1 cellular context compared by ENCODE assay signal in the genomic region with DNA sequence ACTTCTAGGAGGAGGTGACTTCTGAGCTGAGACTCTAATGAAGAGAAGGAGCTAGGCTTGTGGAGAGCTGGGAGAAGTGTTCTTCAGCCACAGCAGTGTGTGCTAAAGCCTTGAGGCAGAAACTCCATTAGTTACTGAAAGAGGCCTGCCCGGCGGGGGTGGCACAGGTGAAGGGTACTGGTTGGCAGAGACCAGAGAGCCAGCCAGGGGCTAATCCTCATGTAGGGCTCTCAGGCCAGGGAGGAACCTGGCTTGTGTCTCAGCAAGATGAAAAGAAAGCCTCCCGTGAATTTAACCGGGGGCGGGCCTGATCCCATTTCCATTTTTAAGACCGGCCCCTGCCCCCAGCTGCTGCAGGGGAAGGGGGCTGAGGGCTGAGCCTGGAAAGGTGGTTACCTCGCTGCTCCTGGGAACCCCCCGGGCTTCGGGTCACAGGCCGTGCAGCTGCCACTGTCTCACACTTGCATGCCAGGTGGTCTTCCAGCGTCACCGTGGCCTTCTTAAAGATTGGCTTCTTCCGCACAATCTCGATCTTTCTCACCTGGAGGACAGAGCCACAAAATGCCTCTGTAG.
TF ChIP-seq lines count a peak whose summit lies in the region.

No MANE protein-coding gene starts in this region.

TF ChIP-seq in GM23338, 12 proteins besides CTCF, POLR2A, EP300 and RAD21 (continued from another document):
- TF ChIP-seq, protein P1, sequence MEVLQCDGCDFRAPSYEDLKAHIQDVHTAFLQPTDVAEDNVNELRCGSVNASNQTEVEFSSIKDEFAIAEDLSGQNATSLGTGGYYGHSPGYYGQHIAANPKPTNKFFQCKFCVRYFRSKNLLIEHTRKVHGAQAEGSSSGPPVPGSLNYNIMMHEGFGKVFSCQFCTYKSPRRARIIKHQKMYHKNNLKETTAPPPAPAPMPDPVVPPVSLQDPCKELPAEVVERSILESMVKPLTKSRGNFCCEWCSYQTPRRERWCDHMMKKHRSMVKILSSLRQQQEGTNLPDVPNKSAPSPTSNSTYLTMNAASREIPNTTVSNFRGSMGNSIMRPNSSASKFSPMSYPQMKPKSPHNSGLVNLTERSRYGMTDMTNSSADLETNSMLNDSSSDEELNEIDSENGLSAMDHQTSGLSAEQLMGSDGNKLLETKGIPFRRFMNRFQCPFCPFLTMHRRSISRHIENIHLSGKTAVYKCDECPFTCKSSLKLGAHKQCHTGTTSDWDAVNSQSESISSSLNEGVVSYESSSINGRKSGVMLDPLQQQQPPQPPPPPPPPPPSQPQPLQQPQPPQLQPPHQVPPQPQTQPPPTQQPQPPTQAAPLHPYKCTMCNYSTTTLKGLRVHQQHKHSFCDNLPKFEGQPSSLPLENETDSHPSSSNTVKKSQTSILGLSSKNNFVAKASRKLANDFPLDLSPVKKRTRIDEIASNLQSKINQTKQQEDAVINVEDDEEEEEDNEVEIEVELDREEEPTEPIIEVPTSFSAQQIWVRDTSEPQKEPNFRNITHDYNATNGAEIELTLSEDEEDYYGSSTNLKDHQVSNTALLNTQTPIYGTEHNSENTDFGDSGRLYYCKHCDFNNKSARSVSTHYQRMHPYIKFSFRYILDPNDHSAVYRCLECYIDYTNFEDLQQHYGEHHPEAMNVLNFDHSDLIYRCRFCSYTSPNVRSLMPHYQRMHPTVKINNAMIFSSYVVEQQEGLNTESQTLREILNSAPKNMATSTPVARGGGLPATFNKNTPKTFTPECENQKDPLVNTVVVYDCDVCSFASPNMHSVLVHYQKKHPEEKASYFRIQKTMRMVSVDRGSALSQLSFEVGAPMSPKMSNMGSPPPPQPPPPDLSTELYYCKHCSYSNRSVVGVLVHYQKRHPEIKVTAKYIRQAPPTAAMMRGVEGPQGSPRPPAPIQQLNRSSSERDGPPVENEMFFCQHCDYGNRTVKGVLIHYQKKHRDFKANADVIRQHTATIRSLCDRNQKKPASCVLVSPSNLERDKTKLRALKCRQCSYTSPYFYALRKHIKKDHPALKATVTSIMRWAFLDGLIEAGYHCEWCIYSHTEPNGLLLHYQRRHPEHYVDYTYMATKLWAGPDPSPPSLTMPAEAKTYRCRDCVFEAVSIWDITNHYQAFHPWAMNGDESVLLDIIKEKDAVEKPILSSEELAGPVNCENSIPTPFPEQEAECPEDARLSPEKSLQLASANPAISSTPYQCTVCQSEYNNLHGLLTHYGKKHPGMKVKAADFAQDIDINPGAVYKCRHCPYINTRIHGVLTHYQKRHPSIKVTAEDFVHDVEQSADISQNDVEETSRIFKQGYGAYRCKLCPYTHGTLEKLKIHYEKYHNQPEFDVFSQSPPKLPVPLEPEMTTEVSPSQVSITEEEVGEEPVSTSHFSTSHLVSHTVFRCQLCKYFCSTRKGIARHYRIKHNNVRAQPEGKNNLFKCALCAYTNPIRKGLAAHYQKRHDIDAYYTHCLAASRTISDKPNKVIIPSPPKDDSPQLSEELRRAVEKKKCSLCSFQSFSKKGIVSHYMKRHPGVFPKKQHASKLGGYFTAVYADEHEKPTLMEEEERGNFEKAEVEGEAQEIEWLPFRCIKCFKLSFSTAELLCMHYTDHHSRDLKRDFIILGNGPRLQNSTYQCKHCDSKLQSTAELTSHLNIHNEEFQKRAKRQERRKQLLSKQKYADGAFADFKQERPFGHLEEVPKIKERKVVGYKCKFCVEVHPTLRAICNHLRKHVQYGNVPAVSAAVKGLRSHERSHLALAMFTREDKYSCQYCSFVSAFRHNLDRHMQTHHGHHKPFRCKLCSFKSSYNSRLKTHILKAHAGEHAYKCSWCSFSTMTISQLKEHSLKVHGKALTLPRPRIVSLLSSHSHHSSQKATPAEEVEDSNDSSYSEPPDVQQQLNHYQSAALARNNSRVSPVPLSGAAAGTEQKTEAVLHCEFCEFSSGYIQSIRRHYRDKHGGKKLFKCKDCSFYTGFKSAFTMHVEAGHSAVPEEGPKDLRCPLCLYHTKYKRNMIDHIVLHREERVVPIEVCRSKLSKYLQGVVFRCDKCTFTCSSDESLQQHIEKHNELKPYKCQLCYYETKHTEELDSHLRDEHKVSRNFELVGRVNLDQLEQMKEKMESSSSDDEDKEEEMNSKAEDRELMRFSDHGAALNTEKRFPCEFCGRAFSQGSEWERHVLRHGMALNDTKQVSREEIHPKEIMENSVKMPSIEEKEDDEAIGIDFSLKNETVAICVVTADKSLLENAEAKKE (CRISPR knock-in tag; IDR thresholded peaks at IDR 0.05): no peak
- TF ChIP-seq EZH2 (IDR thresholded peaks at IDR 0.05; ENCODE audit: low read depth, unreplicated experiment): no peak
- TF ChIP-seq ZNF331 (CRISPR knock-in tag; IDR thresholded peaks at IDR 0.05; ENCODE audit: low read depth): no peak
- no peak for TF ChIP-seq STAT1 (IDR thresholded peaks at IDR 0.05; ENCODE audit: unreplicated experiment)
- TF ChIP-seq, protein P2, sequence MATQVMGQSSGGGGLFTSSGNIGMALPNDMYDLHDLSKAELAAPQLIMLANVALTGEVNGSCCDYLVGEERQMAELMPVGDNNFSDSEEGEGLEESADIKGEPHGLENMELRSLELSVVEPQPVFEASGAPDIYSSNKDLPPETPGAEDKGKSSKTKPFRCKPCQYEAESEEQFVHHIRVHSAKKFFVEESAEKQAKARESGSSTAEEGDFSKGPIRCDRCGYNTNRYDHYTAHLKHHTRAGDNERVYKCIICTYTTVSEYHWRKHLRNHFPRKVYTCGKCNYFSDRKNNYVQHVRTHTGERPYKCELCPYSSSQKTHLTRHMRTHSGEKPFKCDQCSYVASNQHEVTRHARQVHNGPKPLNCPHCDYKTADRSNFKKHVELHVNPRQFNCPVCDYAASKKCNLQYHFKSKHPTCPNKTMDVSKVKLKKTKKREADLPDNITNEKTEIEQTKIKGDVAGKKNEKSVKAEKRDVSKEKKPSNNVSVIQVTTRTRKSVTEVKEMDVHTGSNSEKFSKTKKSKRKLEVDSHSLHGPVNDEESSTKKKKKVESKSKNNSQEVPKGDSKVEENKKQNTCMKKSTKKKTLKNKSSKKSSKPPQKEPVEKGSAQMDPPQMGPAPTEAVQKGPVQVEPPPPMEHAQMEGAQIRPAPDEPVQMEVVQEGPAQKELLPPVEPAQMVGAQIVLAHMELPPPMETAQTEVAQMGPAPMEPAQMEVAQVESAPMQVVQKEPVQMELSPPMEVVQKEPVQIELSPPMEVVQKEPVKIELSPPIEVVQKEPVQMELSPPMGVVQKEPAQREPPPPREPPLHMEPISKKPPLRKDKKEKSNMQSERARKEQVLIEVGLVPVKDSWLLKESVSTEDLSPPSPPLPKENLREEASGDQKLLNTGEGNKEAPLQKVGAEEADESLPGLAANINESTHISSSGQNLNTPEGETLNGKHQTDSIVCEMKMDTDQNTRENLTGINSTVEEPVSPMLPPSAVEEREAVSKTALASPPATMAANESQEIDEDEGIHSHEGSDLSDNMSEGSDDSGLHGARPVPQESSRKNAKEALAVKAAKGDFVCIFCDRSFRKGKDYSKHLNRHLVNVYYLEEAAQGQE (IDR thresholded peaks at IDR 0.05; ENCODE audit: unreplicated experiment): no peak
- no peak for TF ChIP-seq CREB1 (CRISPR knock-in tag; IDR thresholded peaks at IDR 0.05; ENCODE audit: low read depth)
- TF ChIP-seq NANOG (IDR thresholded peaks at IDR 0.05; ENCODE audit: borderline replicate concordance): no peak
- TF ChIP-seq, protein P3, sequence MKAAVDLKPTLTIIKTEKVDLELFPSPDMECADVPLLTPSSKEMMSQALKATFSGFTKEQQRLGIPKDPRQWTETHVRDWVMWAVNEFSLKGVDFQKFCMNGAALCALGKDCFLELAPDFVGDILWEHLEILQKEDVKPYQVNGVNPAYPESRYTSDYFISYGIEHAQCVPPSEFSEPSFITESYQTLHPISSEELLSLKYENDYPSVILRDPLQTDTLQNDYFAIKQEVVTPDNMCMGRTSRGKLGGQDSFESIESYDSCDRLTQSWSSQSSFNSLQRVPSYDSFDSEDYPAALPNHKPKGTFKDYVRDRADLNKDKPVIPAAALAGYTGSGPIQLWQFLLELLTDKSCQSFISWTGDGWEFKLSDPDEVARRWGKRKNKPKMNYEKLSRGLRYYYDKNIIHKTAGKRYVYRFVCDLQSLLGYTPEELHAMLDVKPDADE (IDR thresholded peaks at IDR 0.05): no peak
